ENCODE assay signal across 1 cellular context in the genomic region with DNA sequence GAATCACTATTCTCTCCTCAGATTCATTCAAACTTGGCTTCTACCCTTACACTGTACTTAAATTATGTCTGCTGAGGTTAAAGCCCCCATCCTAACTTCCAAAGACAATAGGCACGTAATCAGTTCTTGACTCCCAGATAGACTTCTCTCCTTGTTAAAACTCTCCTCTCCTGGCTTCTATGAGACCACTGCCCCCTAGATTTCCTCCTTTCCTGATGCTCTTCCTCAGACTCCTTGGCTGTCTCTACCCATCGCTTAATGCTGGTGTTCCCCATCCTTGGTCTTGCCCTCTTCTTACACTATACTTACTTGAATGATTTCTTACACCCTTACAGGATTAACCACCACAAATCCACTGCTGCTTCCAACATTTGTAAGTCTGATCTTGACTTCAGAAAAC.
TF ChIP-seq lines count a peak whose summit lies in the region.

No MANE protein-coding gene starts in this region.

TF ChIP-seq in WTC11, 78 proteins besides CTCF, POLR2A, EP300 and RAD21 (continued from another document):
- TF ChIP-seq GTF2I (CRISPR knock-in tag; conservative IDR thresholded peaks at IDR 0.05) (no peak), ZNF396 (CRISPR knock-in tag; IDR thresholded peaks at IDR 0.05; ENCODE audit: borderline replicate concordance) (no peak), ESRRA (CRISPR knock-in tag; IDR thresholded peaks at IDR 0.05; ENCODE audit: borderline replicate concordance) (no peak), JUN (CRISPR knock-in tag; IDR thresholded peaks at IDR 0.05) (no peak), SP1 (CRISPR knock-in tag; conservative IDR thresholded peaks at IDR 0.05) (no peak)
- TF ChIP-seq, protein P1, sequence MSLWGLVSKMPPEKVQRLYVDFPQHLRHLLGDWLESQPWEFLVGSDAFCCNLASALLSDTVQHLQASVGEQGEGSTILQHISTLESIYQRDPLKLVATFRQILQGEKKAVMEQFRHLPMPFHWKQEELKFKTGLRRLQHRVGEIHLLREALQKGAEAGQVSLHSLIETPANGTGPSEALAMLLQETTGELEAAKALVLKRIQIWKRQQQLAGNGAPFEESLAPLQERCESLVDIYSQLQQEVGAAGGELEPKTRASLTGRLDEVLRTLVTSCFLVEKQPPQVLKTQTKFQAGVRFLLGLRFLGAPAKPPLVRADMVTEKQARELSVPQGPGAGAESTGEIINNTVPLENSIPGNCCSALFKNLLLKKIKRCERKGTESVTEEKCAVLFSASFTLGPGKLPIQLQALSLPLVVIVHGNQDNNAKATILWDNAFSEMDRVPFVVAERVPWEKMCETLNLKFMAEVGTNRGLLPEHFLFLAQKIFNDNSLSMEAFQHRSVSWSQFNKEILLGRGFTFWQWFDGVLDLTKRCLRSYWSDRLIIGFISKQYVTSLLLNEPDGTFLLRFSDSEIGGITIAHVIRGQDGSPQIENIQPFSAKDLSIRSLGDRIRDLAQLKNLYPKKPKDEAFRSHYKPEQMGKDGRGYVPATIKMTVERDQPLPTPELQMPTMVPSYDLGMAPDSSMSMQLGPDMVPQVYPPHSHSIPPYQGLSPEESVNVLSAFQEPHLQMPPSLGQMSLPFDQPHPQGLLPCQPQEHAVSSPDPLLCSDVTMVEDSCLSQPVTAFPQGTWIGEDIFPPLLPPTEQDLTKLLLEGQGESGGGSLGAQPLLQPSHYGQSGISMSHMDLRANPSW (CRISPR knock-in tag; conservative IDR thresholded peaks at IDR 0.05; ENCODE audit: low read depth): no peak
